ENCODE assay signal across 16 cellular contexts in the genomic region with DNA sequence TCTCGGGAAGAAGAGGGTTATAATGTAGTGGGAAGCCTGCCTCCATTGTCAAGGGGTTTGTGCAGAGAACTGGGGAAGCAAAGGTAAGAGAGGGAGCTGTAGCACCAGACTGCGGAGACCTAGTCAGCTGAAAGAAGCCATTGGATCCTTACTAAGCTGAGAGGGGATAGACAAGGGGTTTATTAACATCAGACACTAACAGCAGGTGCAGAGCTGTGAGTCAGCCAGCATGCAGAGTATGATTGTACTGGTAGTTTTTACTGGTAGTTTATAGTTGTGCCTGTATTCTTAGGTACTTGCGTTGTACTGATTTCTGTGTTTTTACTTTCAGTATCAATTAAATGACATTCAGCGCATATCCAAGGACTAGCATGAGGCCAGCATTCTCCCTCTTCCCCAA. TPM values are rescaled to one million over a fixed set of nuclear protein-coding genes. Genes with fewer than 3 reads are reported as not detected.
"Had no signal": no experiment of that assay in that cellular context is flagged by ENCODE, and none has a peak within 500 bp of the region (broad histone marks: within the 10 kb centered on the region; RNA-seq: fewer than 3 reads in every experiment).

No MANE protein-coding gene starts in this region.

- ATAC-seq: left lobe of liver; naive thymus-derived CD4-positive, alpha-beta T cell; pancreas; stimulated activated memory B cell treated with anti-CD40 and anti-IgM and Interleukin-4, amounts not matched to agents 10 μg/mL and 1 μg/mL and 100 μg/mL, for 72 hours had no signal

- DNase-seq: activated CD4-positive, CD25-positive, alpha-beta regulatory T cell treated with anti-CD3 and anti-CD28 coated beads, Interleukin-2, amount 50 U/mL, for 72 hours; activated naive CD4-positive, alpha-beta T cell; activated naive CD8-positive, alpha-beta T cell treated with anti-CD3 and anti-CD28 coated beads, Interleukin-2, amount 10 ng/mL, durations not matched to agents 7 days and 5 days; brain microvascular endothelial cell; esophagus squamous epithelium; islet precursor cell; midbrain; naive thymus-derived CD4-positive, alpha-beta T cell; pancreas; thyroid gland had no signal

RNA-seq across cellular contexts. Expression of a gene that starts 17.8 kb away (rescaled TPM):
- total RNA-seq: endothelial cell of umbilical vein, glomerular endothelial cell, lung microvascular endothelial cell, renal cortical epithelial cell, thyroid gland had no signal
